Comparison of ENCODE assay signal across 10 cellular contexts in the genomic region with DNA sequence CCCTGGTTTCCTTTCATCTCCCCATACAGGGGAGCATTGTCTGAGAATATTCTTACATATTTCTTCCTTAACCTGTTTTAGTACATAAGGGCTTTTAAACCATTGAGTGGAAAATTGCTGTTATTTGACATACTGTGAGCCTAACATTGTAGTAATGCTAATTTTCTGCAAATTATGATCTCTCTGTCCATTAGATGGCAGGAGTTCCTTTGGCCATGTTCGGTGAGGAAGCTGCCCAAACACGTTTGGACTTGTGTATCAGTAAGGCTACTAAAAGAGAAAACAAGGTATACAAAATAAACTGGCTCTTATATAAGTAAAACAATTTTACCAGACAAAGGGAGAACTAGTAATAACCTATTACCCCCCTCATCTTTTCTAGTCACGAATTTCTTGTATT. TPM values are rescaled to one million over a fixed set of nuclear protein-coding genes. Genes with fewer than 3 reads are reported as not detected.
A peak's percentile ranks its signal among the peaks of the same experiment; 100 is the strongest.
DNase-seq lines count a peak whose midpoint lies in the region; TF ChIP-seq lines count a peak whose summit lies in the region.
"Had no signal": no experiment of that assay in that cellular context is flagged by ENCODE, and none has a peak within 500 bp of the region (broad histone marks: within the 10 kb centered on the region; RNA-seq: fewer than 3 reads in every experiment).

No MANE protein-coding gene starts in this region.

- H2AK5ac ChIP-seq in H9 (ENCODE audit: insufficient read length, low read length), result no peak overlapping the region

- DNase-seq in H9 (no peak), kidney epithelial cell (ENCODE audit: low read depth) (no peak), DMS153 (lab: John Stamatoyannopoulos, UW) (no peak), GOT3 (lab: John Stamatoyannopoulos, UW) (no peak), NOMO-1 treated with DMSO at 0.1 percent for 48 hours (lab: John Stamatoyannopoulos, UW; ENCODE audit: unreplicated experiment) (no peak)
- no peak for DNase-seq in stimulated activated naive CD4-positive, alpha-beta T cell treated with Interleukin-2 at 50 U/mL for 16 hours (lab: John Stamatoyannopoulos, UW)

- H3K79me1 ChIP-seq in H9 (ENCODE audit: insufficient read depth, low read depth, low read length, poor library complexity, severe bottlenecking), result no peaks in the 10 kb centered on the region

- H3K4me2 ChIP-seq in BLaER1 (peak overlapping the region; percentile 33), H9 (ENCODE audit: insufficient read depth, insufficient read length, low read length) (no peak overlapping the region)

- H2AFZ ChIP-seq in H9 (ENCODE audit: low read length), result no peak overlapping the region
- H2AFZ ChIP-seq: parathyroid adenoma had no signal

- TF ChIP-seq CTCF in H9 (conservative IDR thresholded peaks at IDR 0.05), result peak; percentile 47; the same call in 2 of the 3 replicates
- peak; percentile 32; the same call in 1 of the 2 replicates for TF ChIP-seq CTCF in VCaP (conservative IDR thresholded peaks at IDR 0.05)
- peak; percentile 19 for TF ChIP-seq CTCF in kidney epithelial cell (IDR thresholded peaks at IDR 0.05; ENCODE audit: insufficient read depth, low read length, poor library complexity, severe bottlenecking)

- no peaks in the 10 kb centered on the region for H3K27me3 Mint-ChIP-seq in H9 (ENCODE audit: low read depth)

- no peak overlapping the region for H2BK20ac ChIP-seq in H9 (ENCODE audit: low read depth, low read length, poor library complexity, severe bottlenecking)

- H3K27ac ChIP-seq in BLaER1 (no peak overlapping the region), H9 (ENCODE audit: insufficient read length, low read depth, low read length) (no peak overlapping the region), VCaP (no peak overlapping the region)
- H3K27ac ChIP-seq: HL-60, parathyroid adenoma had no signal

- no peak overlapping the region for H4K5ac ChIP-seq in H9 (ENCODE audit: insufficient read length, low read depth, low read length)

- H2BK5ac ChIP-seq in H9 (ENCODE audit: insufficient read length, low read length), result no peak overlapping the region

- no peaks in the 10 kb centered on the region for H3K9me3 Mint-ChIP-seq in H9

- no CpG with 5 or more reads among the region's 3 CpGs for WGBS in H9 (ENCODE audit: extremely low coverage, insufficient read length, low lambda C conversion rate)

- no peak overlapping the region for H3K14ac ChIP-seq in H9 (ENCODE audit: insufficient read depth, low read length)

- no peak overlapping the region for H3K4ac ChIP-seq in H9 (ENCODE audit: low read depth, low read length)

- H3K4me1 ChIP-seq in BLaER1 (peaks cover 38% of the 10 kb centered on the region), H9 (ENCODE audit: insufficient read depth, low read length) (no peaks in the 10 kb centered on the region)
- H3K4me1 ChIP-seq: parathyroid adenoma had no signal

- no peak overlapping the region for H3T11ph ChIP-seq in H9 (ENCODE audit: low read length)

- no peaks in the 10 kb centered on the region for H3K79me2 ChIP-seq in H9 (ENCODE audit: insufficient read depth, low read length)
- H3K79me2 ChIP-seq: parathyroid adenoma had no signal

- no peak overlapping the region for H2BK12ac ChIP-seq in H9 (ENCODE audit: insufficient read length, low read depth, low read length)

- H3K4me1 Mint-ChIP-seq in H9, result peaks cover 11 to 18% of the 10 kb centered on the region in 2 experiments

- no peak overlapping the region for H3K56ac ChIP-seq in H9 (ENCODE audit: insufficient read length, low read depth, low read length)

- H3K23me2 ChIP-seq in H9 (ENCODE audit: insufficient read length, low read depth, low read length, poor library complexity, severe bottlenecking), result no peaks in the 10 kb centered on the region

- no peak overlapping the region for H2BK15ac ChIP-seq in H9 (ENCODE audit: low read depth, low read length)

- no peak overlapping the region for H2BK120ac ChIP-seq in H9 (ENCODE audit: low read depth, low read length, poor library complexity, severe bottlenecking)

- H3K27me3 ChIP-seq in BLaER1 (no peaks in the 10 kb centered on the region), H9 (ENCODE audit: insufficient read depth, low read length) (no peaks in the 10 kb centered on the region), kidney epithelial cell (ENCODE audit: control insufficient read depth, insufficient read depth, low read length) (no peaks in the 10 kb centered on the region)

- H3K9ac ChIP-seq in BLaER1 (no peak overlapping the region), H9 (ENCODE audit: extremely low read depth, insufficient read length, low read length) (no peak overlapping the region)
- H3K9ac ChIP-seq: parathyroid adenoma had no signal

- H3K36me3 ChIP-seq in BLaER1, result peaks cover 5% of the 10 kb centered on the region; the same call in 1 of the 2 replicates
- H3K36me3 ChIP-seq in kidney epithelial cell (ENCODE audit: control insufficient read depth, insufficient read depth, low read length), result no peaks in the 10 kb centered on the region

- peak overlapping the region in 1 of 3 experiments; percentile 82; a peak in 1 of 7 replicates for H3K27ac Mint-ChIP-seq in H9

- H3K9me3 ChIP-seq in BLaER1 (no peaks in the 10 kb centered on the region), H9 (ENCODE audit: control insufficient read depth, low read depth, low read length) (no peaks in the 10 kb centered on the region)

- no peak overlapping the region for H3K23ac ChIP-seq in H9 (ENCODE audit: insufficient read length, low read depth, low read length)

- no peak overlapping the region for H3K18ac ChIP-seq in H9 (ENCODE audit: insufficient read length, low read depth, low read length)

- H3K4me3 ChIP-seq in BLaER1 (no peak overlapping the region), kidney epithelial cell (ENCODE audit: low read depth, low read length) (no peak overlapping the region)

- H3K36me3 Mint-ChIP-seq in H9 (ENCODE audit: insufficient read depth in 1 of 3, low read depth in 3 of 3), result no peaks in the 10 kb centered on the region

- H4K91ac ChIP-seq in H9 (ENCODE audit: insufficient read length, low read depth, low read length), result no peak overlapping the region

- H4K20me1 ChIP-seq in BLaER1 (no peaks in the 10 kb centered on the region), H9 (ENCODE audit: control insufficient read depth, insufficient read depth, insufficient read length) (no peaks in the 10 kb centered on the region)

- H3K4me3 Mint-ChIP-seq in H9, result no peak overlapping the region

- no peak overlapping the region for H4K8ac ChIP-seq in H9 (replicated peaks; ENCODE audit: insufficient read length, low read depth, low read length)

RNA-seq across cellular contexts. Expression of gene CDC7, which starts 29.2 kb away (rescaled TPM):
- total RNA-seq in H9 (2021) (41.6 and 43.4 TPM in 2 replicates), kidney epithelial cell (5.7 and 6.1 TPM in 2 replicates)
